In genomic region chr11:31240340-31240904, GRCh38 we compare ENCODE assay signal across 8 cellular contexts.
A peak's percentile ranks its signal among the peaks of the same experiment; 100 is the strongest.
DNase-seq lines count a peak whose midpoint lies in the region; ATAC-seq and TF ChIP-seq lines count a peak whose summit lies in the region.

No MANE protein-coding gene starts in this region.

- H3K79me2 ChIP-seq in Loucy (ENCODE audit: insufficient read depth, low read length): no peaks in the 10 kb centered on the region

- no peaks in the 10 kb centered on the region for H4K20me1 ChIP-seq in Loucy (ENCODE audit: insufficient read depth, low read length, poor library complexity, severe bottlenecking)

- DNase-seq in Right ventricle myocardium superior (no peak), cardiac septum (ENCODE audit: low spot score) (no peak), SHP77 treated with DMSO at 0.1 percent for 48 hours (lab: John Stamatoyannopoulos, UW) (peak; percentile 15), erythroblast (lab: John Stamatoyannopoulos, UW) (peak; percentile 36 to 52), pulmonary artery endothelial cell (ENCODE audit: low read depth, low spot score) (peak; percentile 11)
- no peak for DNase-seq in activated effector memory CD4-positive, alpha-beta T cell treated with anti-CD3 and anti-CD28 coated beads, Interleukin-2, amount 50 U/mL, for 16 hours

- no peaks in the 10 kb centered on the region for H3K9me3 ChIP-seq in Loucy (ENCODE audit: insufficient read depth, low read depth, low read length)

- no peaks in the 10 kb centered on the region for H3F3A ChIP-seq in Loucy (ENCODE audit: low read depth)

- H3K36me3 ChIP-seq in Loucy (ENCODE audit: insufficient read depth, low read length): no peaks in the 10 kb centered on the region

- no peak overlapping the region for H3K4me3 ChIP-seq in Loucy (ENCODE audit: low read length, poor library complexity, severe bottlenecking)

- intact Hi-C loops in Right ventricle myocardium superior (cut with DNase I): loop anchor here (10.0 kb wide), 1 partner anchor 634 kb away; no protein-coding TSS in a partner anchor
- intact Hi-C loops in cardiac septum (cut with DNase I): loop anchor here (5.0 to 10.0 kb wide), 2 partner anchors 724 to 932 kb away; no protein-coding TSS in a partner anchor

- no peaks in the 10 kb centered on the region for H3K27me3 ChIP-seq in Loucy (ENCODE audit: insufficient read depth, low read length, poor library complexity, severe bottlenecking)

- no peaks in the 10 kb centered on the region for H3K9me2 ChIP-seq in Loucy (replicated peaks; ENCODE audit: low read depth, low read length)

- no peak for TF ChIP-seq POLR2A in erythroblast (IDR thresholded peaks at IDR 0.05; ENCODE audit: low read length)

- no peak overlapping the region for H3K9ac ChIP-seq in Loucy (ENCODE audit: low read depth, low read length, poor library complexity, severe bottlenecking)

- peak; percentile 53 for ATAC-seq in Right ventricle myocardium superior (ENCODE audit: poor library complexity)
- ATAC-seq in GM21367 (IDR thresholded peaks at IDR 0.05; ENCODE audit: unreplicated experiment): no peak

- 0 out of 2 replicates have a peak overlapping the region, but pooled peaks have one; percentile 45 for H2AFZ ChIP-seq in Loucy (ENCODE audit: low read length)

- no peak overlapping the region for H3K4me2 ChIP-seq in Loucy (ENCODE audit: low read depth, low read length, poor library complexity, severe bottlenecking)

- TF ChIP-seq CTCF in Loucy (conservative IDR thresholded peaks at IDR 0.05; ENCODE audit: low read length): peak; percentile 83

- H3K4me1 ChIP-seq in Loucy (ENCODE audit: insufficient read depth, low read length, poor library complexity, severe bottlenecking): no peaks in the 10 kb centered on the region

Comparison
In these comparisons a context has a peak if more than half of its experiments do, and no peak if none do; other contexts are left out.
1. DNase-seq: peak in SHP77 treated with DMSO at 0.1 percent for 48 hours (single experiment), erythroblast (2 of 2) and pulmonary artery endothelial cell (single experiment); none in Right ventricle myocardium superior (single experiment), cardiac septum (single experiment) and activated effector memory CD4-positive, alpha-beta T cell treated with anti-CD3 and anti-CD28 coated beads, Interleukin-2, amount 50 U/mL, for 16 hours (single experiment).